In genomic region chr6:113194090-113194489, GRCh38 we compare ENCODE assay signal across 8 cellular contexts.
"Had no signal": no experiment of that assay in that cellular context is flagged by ENCODE, and none has a peak within 500 bp of the region (broad histone marks: within the 10 kb centered on the region; RNA-seq: fewer than 3 reads in every experiment).

No MANE protein-coding gene starts in this region.

- ATAC-seq: GM12878 had no signal

- FAIRE-seq: G401.6, GM12878, GM12891, GM12892, GM18507, GM19239 had no signal

- DNase-seq: GDM1, GF-D8 had no signal

- H3K4me3 ChIP-seq: GM12878 had no signal
